8 cellular contexts compared by ENCODE assay signal in genomic region chr7:158827411-158828342, GRCh38. TPM values are rescaled to one million over a fixed set of nuclear protein-coding genes. Genes with fewer than 3 reads are reported as not detected.
DNase-seq lines count a peak whose midpoint lies in the region; ATAC-seq and TF ChIP-seq lines count a peak whose summit lies in the region.

No MANE protein-coding gene starts in this region.

- no peaks in the 10 kb centered on the region for H3K36me3 ChIP-seq in esophagus muscularis mucosa

- DNase-seq in activated T-cell treated with anti-CD3 and anti-CD28 coated beads, Interleukin-2, amount 50 U/mL, for 1 hour, result peak; percentile 45
- DNase-seq in activated T-cell treated with anti-CD3 and anti-CD28 coated beads for 4 hours (no peak), SW480 (ENCODE audit: low spot score) (peak; percentile 48), esophagus muscularis mucosa (ENCODE audit: extremely low spot score) (peak; percentile 66), pons (ENCODE audit: low spot score) (peak; percentile 22), 8988T (no peak), NCI-H2081 (lab: John Stamatoyannopoulos, UW) (no peak)

- peak overlapping the region; percentile 99 to 100 (median 100) for H3K27ac ChIP-seq in esophagus muscularis mucosa (replicated peaks in 1 of 4)

- peaks cover 33 to 60% (median 56%) of the 10 kb centered on the region in 4 donors for H3K4me1 ChIP-seq in esophagus muscularis mucosa

- no peak for TF ChIP-seq CTCF in esophagus muscularis mucosa (IDR thresholded peaks at IDR 0.05)

- ATAC-seq in GM18502 (IDR thresholded peaks at IDR 0.05; ENCODE audit: poor library complexity, unreplicated experiment), result no peak

- no peak for TF ChIP-seq EP300 in esophagus muscularis mucosa (IDR thresholded peaks at IDR 0.05)

- peak overlapping the region; percentile 95 to 98 (median 97) for H3K4me3 ChIP-seq in esophagus muscularis mucosa

- H3K9me3 ChIP-seq in esophagus muscularis mucosa, result no peaks in the 10 kb centered on the region

- intact Hi-C loops in esophagus muscularis mucosa (cut with DNase I), result loop anchor here (2.0 kb wide), 1 partner anchor 45 kb away; no protein-coding TSS in a partner anchor

- H3K27me3 ChIP-seq in esophagus muscularis mucosa, result no peaks in the 10 kb centered on the region

- no peak for TF ChIP-seq POLR2A in esophagus muscularis mucosa (IDR thresholded peaks at IDR 0.05; ENCODE audit: low read depth)

- WGBS in esophagus muscularis mucosa, result 11% methylated on average over 21 of the region's 21 CpGs

RNA-seq across cellular contexts. Expression of gene ESYT2, which starts 1.6 kb away (rescaled TPM):
- total RNA-seq in esophagus muscularis mucosa, result 100 to 1,000 TPM; 166 to 235 (median 202) TPM

RNA-seq across cellular contexts. Expression of gene DYNC2I1, which starts 28.7 kb away (rescaled TPM):
- total RNA-seq in esophagus muscularis mucosa, result 10 to 100 TPM; 18.3 to 32.0 (median 24.9) TPM

Comparison
In these comparisons a context has a peak if more than half of its experiments do, and no peak if none do; other contexts are left out.
1. DNase-seq: peak in activated T-cell treated with anti-CD3 and anti-CD28 coated beads, Interleukin-2, amount 50 U/mL, for 1 hour (single experiment), SW480 (single experiment), esophagus muscularis mucosa (single experiment) and pons (single experiment); none in activated T-cell treated with anti-CD3 and anti-CD28 coated beads for 4 hours (single experiment), 8988T (single experiment) and NCI-H2081 (0 of 2).